In the genomic region with DNA sequence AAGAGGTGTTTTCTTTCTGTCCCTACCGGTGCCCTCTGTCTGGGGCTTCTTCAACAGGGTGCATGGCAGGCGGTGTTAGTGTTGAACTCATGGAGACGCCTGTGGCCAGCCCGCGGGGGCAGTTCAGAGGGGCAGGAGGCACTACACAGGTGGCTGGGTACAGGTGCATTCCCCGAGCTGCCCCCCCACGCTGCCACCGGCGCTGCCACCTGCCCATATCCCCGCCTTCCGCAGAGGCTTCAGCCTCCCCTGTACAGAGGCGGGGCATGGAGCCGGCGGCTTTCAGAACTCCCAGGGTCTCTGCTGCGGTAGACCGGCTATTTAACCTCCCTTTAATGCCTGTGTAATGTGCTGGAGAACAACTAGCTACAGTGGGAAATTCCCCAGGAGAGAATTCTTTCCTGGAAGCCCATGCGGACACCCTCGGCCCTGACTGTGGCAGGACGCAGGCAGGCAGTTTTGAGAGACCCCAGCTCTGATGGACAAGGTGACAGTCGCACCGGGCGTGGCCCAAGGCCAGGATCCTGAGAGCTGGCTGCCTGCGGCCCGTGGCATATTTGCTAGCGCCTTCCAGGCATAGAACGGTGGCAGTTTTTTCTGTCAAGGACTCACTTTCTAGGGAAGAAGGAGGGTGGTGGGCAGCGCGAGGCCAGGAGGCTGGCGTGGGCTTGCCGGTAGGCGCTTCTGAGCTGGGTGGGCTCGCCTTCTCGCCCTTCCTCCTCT, we compare ENCODE assay signal across 20 cellular contexts. TPM values are rescaled to one million over a fixed set of nuclear protein-coding genes. Genes with fewer than 3 reads are reported as not detected.
DNase-seq lines count a peak whose midpoint lies in the region; ATAC-seq lines count a peak whose summit lies in the region.
"Had no signal": no experiment of that assay in that cellular context is flagged by ENCODE, and none has a peak within 500 bp of the region (broad histone marks: within the 10 kb centered on the region; RNA-seq: fewer than 3 reads in every experiment).

No MANE protein-coding gene starts in this region.

- no peak for ATAC-seq in activated naive CD8-positive, alpha-beta T cell treated with anti-CD3 and anti-CD28 coated beads, Interleukin-2, amount 50 U/mL, for 24 hours
- ATAC-seq: K562, SK-N-SH treated with all-trans-retinoic acid at 6 μM for 48 hours had no signal

- no peak overlapping the region for H3K4me2 ChIP-seq in trophoblast cell (ENCODE audit: low read length)
- H3K4me2 ChIP-seq: BLaER1 had no signal

- H3K9me3 Mint-ChIP-seq in activated naive CD8-positive, alpha-beta T cell treated with anti-CD3 and anti-CD28 coated beads, Interleukin-2, amount 50 U/mL, for 24 hours, result no peaks in the 10 kb centered on the region
- H3K9me3 Mint-ChIP-seq: CD4-positive, CD25-positive, alpha-beta regulatory T cell; H9 had no signal

- peak overlapping the region; percentile 9 for H2BK12ac ChIP-seq in trophoblast cell (ENCODE audit: low read length)

- no peak overlapping the region for H3K27ac ChIP-seq in trophoblast cell (ENCODE audit: low read depth, low read length)
- H3K27ac ChIP-seq: BLaER1, GM23248, SJCRH30 had no signal

- H3K79me1 ChIP-seq in trophoblast cell (ENCODE audit: low read length), result no peaks in the 10 kb centered on the region

- no peak overlapping the region for H3K18ac ChIP-seq in trophoblast cell (ENCODE audit: low read length)

- no peak overlapping the region for H2BK120ac ChIP-seq in trophoblast cell (ENCODE audit: insufficient read depth, low read length, poor library complexity)

- no peaks in the 10 kb centered on the region for H3K79me2 ChIP-seq in trophoblast cell (ENCODE audit: control insufficient read depth, insufficient read depth, low read length, poor library complexity)

- peaks cover 1% of the 10 kb centered on the region for H3K27me3 Mint-ChIP-seq in activated naive CD8-positive, alpha-beta T cell treated with anti-CD3 and anti-CD28 coated beads, Interleukin-2, amount 50 U/mL, for 24 hours

- H3K36me3 ChIP-seq in trophoblast cell (ENCODE audit: control insufficient read depth in 1 of 2, insufficient read depth in 2 of 2, low read length in 2 of 2), result no peaks in the 10 kb centered on the region
- H3K36me3 ChIP-seq: BLaER1, SJCRH30 had no signal

- H3K23ac ChIP-seq in trophoblast cell (ENCODE audit: low read length), result no peak overlapping the region

- no peak overlapping the region for H3K4ac ChIP-seq in trophoblast cell (ENCODE audit: low read depth, low read length)

- no peak overlapping the region for H2AFZ ChIP-seq in trophoblast cell (ENCODE audit: insufficient read depth, low read length, poor library complexity)
- H2AFZ ChIP-seq: GM23248 had no signal

- no peak overlapping the region for H4K12ac ChIP-seq in trophoblast cell (ENCODE audit: low read depth, low read length)

- no peak overlapping the region for H2AK5ac ChIP-seq in trophoblast cell (ENCODE audit: low read length)

- no peak overlapping the region for H3K14ac ChIP-seq in trophoblast cell (ENCODE audit: low read length)

- no peak overlapping the region for H3K9ac ChIP-seq in trophoblast cell (ENCODE audit: low read length)
- H3K9ac ChIP-seq: BLaER1, GM23248 had no signal

- DNase-seq in NCI-H748 (lab: John Stamatoyannopoulos, UW; ENCODE audit: unreplicated experiment), result peak; percentile 45
- DNase-seq in NCI-H748 treated with DMSO at 0.1 percent for 48 hours (lab: John Stamatoyannopoulos, UW), result no peak
- DNase-seq in RPMI8226, result peak; percentile 14
- DNase-seq in kidney tubule cell (ENCODE audit: low spot score), result peak; percentile 39
- DNase-seq in trophoblast cell, result peak in 1 of 2 donors; percentile 10
- DNase-seq in NK-92 (lab: John Stamatoyannopoulos, UW; ENCODE audit: unreplicated experiment), result no peak
- DNase-seq in activated naive CD8-positive, alpha-beta T cell treated with anti-CD3 and anti-CD28 coated beads, Interleukin-2, amount 50 U/mL, for 24 hours, result no peak
- no peak for DNase-seq in DMS79 treated with DMSO at 0.1 percent for 48 hours (lab: John Stamatoyannopoulos, UW)
- DNase-seq: CD4-positive, CD25-positive, alpha-beta regulatory T cell; GM23248; H9; MV-4-11; NCI-H1694 treated with DMSO at 0.1 percent for 48 hours; NCI-H2081; NCI-H524 treated with DMSO at 0.1 percent for 48 hours; OCI-M1; SJCRH30 had no signal

- no peak overlapping the region for H3K4me3 Mint-ChIP-seq in activated naive CD8-positive, alpha-beta T cell treated with anti-CD3 and anti-CD28 coated beads, Interleukin-2, amount 50 U/mL, for 24 hours
- H3K4me3 Mint-ChIP-seq: CD4-positive, CD25-positive, alpha-beta regulatory T cell; H9 had no signal

- H4K91ac ChIP-seq in trophoblast cell (ENCODE audit: low read depth, low read length), result no peak overlapping the region

- H2BK5ac ChIP-seq in trophoblast cell (ENCODE audit: low read depth, low read length, poor library complexity), result no peak overlapping the region

- H3K27me3 ChIP-seq in trophoblast cell (ENCODE audit: insufficient read depth, low read length), result no peaks in the 10 kb centered on the region
- H3K27me3 ChIP-seq: BLaER1, SJCRH30 had no signal

- H4K8ac ChIP-seq in trophoblast cell (ENCODE audit: low read depth, low read length), result no peak overlapping the region

- H3K36me3 Mint-ChIP-seq in activated naive CD8-positive, alpha-beta T cell treated with anti-CD3 and anti-CD28 coated beads, Interleukin-2, amount 50 U/mL, for 24 hours (ENCODE audit: low read depth), result no peaks in the 10 kb centered on the region
- H3K36me3 Mint-ChIP-seq: CD4-positive, CD25-positive, alpha-beta regulatory T cell had no signal

- H3K9me3 ChIP-seq in trophoblast cell (ENCODE audit: insufficient read depth, low read depth, low read length), result peaks cover 2% of the 10 kb centered on the region
- H3K9me3 ChIP-seq: BLaER1, SJCRH30 had no signal

- no peak overlapping the region for H3K27ac Mint-ChIP-seq in activated naive CD8-positive, alpha-beta T cell treated with anti-CD3 and anti-CD28 coated beads, Interleukin-2, amount 50 U/mL, for 24 hours
- H3K27ac Mint-ChIP-seq: CD4-positive, CD25-positive, alpha-beta regulatory T cell; H9 had no signal

- H3K4me1 Mint-ChIP-seq in activated naive CD8-positive, alpha-beta T cell treated with anti-CD3 and anti-CD28 coated beads, Interleukin-2, amount 50 U/mL, for 24 hours, result no peaks in the 10 kb centered on the region
- H3K4me1 Mint-ChIP-seq: CD4-positive, CD25-positive, alpha-beta regulatory T cell had no signal

- H3K4me1 ChIP-seq in trophoblast cell (ENCODE audit: control insufficient read depth in 1 of 2, insufficient read depth in 2 of 2, low read length in 2 of 2), result peaks cover 0 to 4% of the 10 kb centered on the region in 2 experiments
- H3K4me1 ChIP-seq: SJCRH30 had no signal

- no CpG with 5 or more reads among the region's 33 CpGs for WGBS in trophoblast cell (ENCODE audit: extremely low coverage, insufficient coverage, insufficient read length)

- H3K4me3 ChIP-seq in trophoblast cell (ENCODE audit: low read depth, low read length), result no peak overlapping the region
- H3K4me3 ChIP-seq: BLaER1, GM23248, K562, SJCRH30 had no signal

RNA-seq across cellular contexts. Expression of gene ZNF32, which starts 53.7 kb away (rescaled TPM):
- polyA plus RNA-seq in trophoblast cell (2013), result 13.0 and 13.4 TPM in 2 replicates

Comparison
In these comparisons a context has a peak if more than half of its experiments do, and no peak if none do; other contexts are left out.
1. DNase-seq: peak in NCI-H748 (single experiment), RPMI8226 (single experiment) and kidney tubule cell (single experiment); none in NCI-H748 treated with DMSO at 0.1 percent for 48 hours (single experiment), NK-92 (single experiment), activated naive CD8-positive, alpha-beta T cell treated with anti-CD3 and anti-CD28 coated beads, Interleukin-2, amount 50 U/mL, for 24 hours (single experiment) and DMS79 treated with DMSO at 0.1 percent for 48 hours (single experiment).